Comparison of ENCODE assay signal across 8 cellular contexts in genomic region chr1:112674440-112674985, GRCh38. TPM values are rescaled to one million over a fixed set of nuclear protein-coding genes. Genes with fewer than 3 reads are reported as not detected.
DNase-seq lines count a peak whose midpoint lies in the region; ATAC-seq, FAIRE-seq and TF ChIP-seq lines count a peak whose summit lies in the region.

Gene MOV10 (plus strand): TSS chr1:112674659. CDS start chr1:112674913, 254 bp downstream.

- no peak within 1 kb of the TSS for H3K14ac ChIP-seq in H1 (ENCODE audit: insufficient read length)

- H4K91ac ChIP-seq in H1 (replicated peaks; ENCODE audit: insufficient read length, low read length), result peak within 1 kb of the TSS; percentile 54

- H3K36me3 ChIP-seq in H1 (ENCODE audit: control insufficient read depth in 2 of 4, insufficient read depth in 4 of 4, low read length in 3 of 4), result peaks cover 0 to 16% (median 3%) of the 10 kb centered on the region in 4 experiments; a peak in 4 of 8 replicates
- H3K36me3 ChIP-seq in mesendoderm (ENCODE audit: control insufficient read depth, insufficient read depth, low read length), result no peaks in the 10 kb centered on the region

- H3K4me3 ChIP-seq in AG09309 (ENCODE audit: control insufficient read depth, low read depth, low read length) (peak within 1 kb of the TSS; percentile 92), H1 (ENCODE audit: extremely low read depth in 1 of 4, insufficient read depth in 2 of 4, low read depth in 3 of 4, low read length in 4 of 4) (peak within 1 kb of the TSS; percentile 85 to 92 (median 90)), mesendoderm (ENCODE audit: low read length) (peak within 1 kb of the TSS; percentile 77)

- TF ChIP-seq RAD21 in H1 (IDR thresholded peaks at IDR 0.05 in 1 of 2, conservative IDR thresholded peaks at IDR 0.05 in 1 of 2; ENCODE audit: low read depth in 2 of 2, low read length in 2 of 2), result peak in 1 of 2 experiments; percentile 14; a peak in 1 of 4 replicates

- 1% methylated on average over 29 of the region's 30 CpGs; no CpG with 5 or more reads in 1 of the 2 experiments for WGBS in H1 (ENCODE audit: extremely low coverage in 1 of 2, insufficient coverage in 1 of 2, insufficient read length in 1 of 2, insufficient replicate concordance in 2 of 2, low coverage in 1 of 2, low lambda C conversion rate in 2 of 2, missing lambda C conversion rate in 1 of 2), 2 experiments
- no CpG with 5 or more reads among the region's 30 CpGs for WGBS in mesendoderm (ENCODE audit: extremely low coverage, insufficient coverage, low lambda C conversion rate)

- CTCF ChIA-PET in activated CD8-positive, alpha-beta memory T cell treated with anti-CD3 and anti-CD28 coated beads for 36 hours (lab: Charles Lee), result interaction anchor here (0.6 to 1.4 kb wide), 8 partner anchors 10 to 42 kb away, joined by 3 to 4 read pairs (median 4); partner anchors contain the start of genes PPM1J and RHOC
- CTCF ChIA-PET in H1 (lab: Charles Lee; ENCODE audit: partially characterized antibody), result interaction anchor here (0.7 to 6.3 kb wide), 12 partner anchors 10 to 209 kb away, joined by 3 to 63 read pairs (median 6); partner anchors contain the start of gene ST7L

- H2BK5ac ChIP-seq in H1 (ENCODE audit: low read depth, low read length), result peak within 1 kb of the TSS; percentile 86
- peak within 1 kb of the TSS; percentile 82 for H2BK5ac ChIP-seq in mesendoderm (ENCODE audit: low read length)

- H3K27me3 ChIP-seq in H1 (replicated peaks in 1 of 4; ENCODE audit: control insufficient read depth in 3 of 4, extremely low read depth in 1 of 4, insufficient read depth in 3 of 4, low read length in 3 of 4) (peaks cover 0 to 2% (median 0%) of the 10 kb centered on the region in 4 experiments; a peak in 2 of 7 replicates), mesendoderm (ENCODE audit: insufficient read depth, low read length, poor library complexity) (no peaks in the 10 kb centered on the region)

- TF ChIP-seq CTCF in AG09309 (IDR thresholded peaks at IDR 0.05; ENCODE audit: control insufficient read depth, insufficient read depth, low read depth, low read length, missing control alignments), result no peak
- TF ChIP-seq CTCF in H1 (IDR thresholded peaks at IDR 0.05; ENCODE audit: control extremely low read depth in 1 of 3, insufficient read depth in 1 of 3, low read depth in 1 of 3, low read length in 3 of 3), result no peak

- H2BK15ac ChIP-seq in H1 (ENCODE audit: low read length) (0 out of 2 replicates have a peak within 1 kb of the TSS, but pooled peaks have one; percentile 63), mesendoderm (replicated peaks; ENCODE audit: low read depth) (no peak within 1 kb of the TSS)

- no peaks in the 10 kb centered on the region for H3K79me1 ChIP-seq in H1 (ENCODE audit: low read depth, low read length)
- peaks cover 7% of the 10 kb centered on the region for H3K79me1 ChIP-seq in mesendoderm (ENCODE audit: low read length)

- 0 out of 2 replicates have a peak within 1 kb of the TSS, but pooled peaks have one; percentile 51 for H2BK12ac ChIP-seq in H1 (ENCODE audit: low read depth, low read length)

- H3K9ac ChIP-seq in H1 (replicated peaks in 1 of 4; ENCODE audit: extremely low read depth in 1 of 4, low read depth in 3 of 4, low read length in 3 of 4), result peak within 1 kb of the TSS; percentile 83 to 94 (median 88)
- peak within 1 kb of the TSS; percentile 88 for H3K9ac ChIP-seq in mesendoderm (ENCODE audit: low read length)

- H3K18ac ChIP-seq in H1 (ENCODE audit: extremely low read depth, low read length) (peak within 1 kb of the TSS; percentile 89), mesendoderm (ENCODE audit: low read length) (peak within 1 kb of the TSS; percentile 85)

- peaks cover 2 to 14% (median 10%) of the 10 kb centered on the region in 4 experiments; a peak in 5 of 7 replicates for H3K4me1 ChIP-seq in H1 (replicated peaks in 1 of 4; ENCODE audit: control insufficient read depth in 3 of 4, insufficient read depth in 4 of 4, low read length in 3 of 4)
- peaks cover 5% of the 10 kb centered on the region for H3K4me1 ChIP-seq in mesendoderm (ENCODE audit: control insufficient read depth, low read depth, low read length)

- H3K56ac ChIP-seq in H1 (replicated peaks; ENCODE audit: insufficient read length, low read depth, low read length) (peak within 1 kb of the TSS; percentile 5), mesendoderm (ENCODE audit: low read length) (peak within 1 kb of the TSS; percentile 95)

- peak within 1 kb of the TSS; percentile 72; the same call in 1 of the 2 replicates for H2BK20ac ChIP-seq in H1 (ENCODE audit: low read length)

- H2BK120ac ChIP-seq in H1 (replicated peaks; ENCODE audit: low read depth, low read length) (no peak within 1 kb of the TSS), mesendoderm (ENCODE audit: low read depth, low read length) (peak within 1 kb of the TSS; percentile 51)

- H3K79me2 ChIP-seq in H1 (ENCODE audit: control insufficient read depth in 1 of 2, insufficient read depth in 2 of 2, low read length in 2 of 2) (peaks cover 0 to 31% of the 10 kb centered on the region in 2 experiments; a peak in 3 of 4 replicates), mesendoderm (ENCODE audit: control insufficient read depth, insufficient read depth, low read length) (peaks cover 2% of the 10 kb centered on the region)

- H4K20me1 ChIP-seq in H1 (replicated peaks in 1 of 2; ENCODE audit: control insufficient read depth in 1 of 2, insufficient read depth in 2 of 2, low read length in 2 of 2), result peaks cover 0 to 3% of the 10 kb centered on the region in 2 experiments

- peaks cover 10% of the 10 kb centered on the region; the same call in 1 of the 2 replicates for H3K23me2 ChIP-seq in H1 (ENCODE audit: low read depth, low read length)

- TF ChIP-seq POLR2A in H1 (IDR thresholded peaks at IDR 0.05; ENCODE audit: control extremely low read depth in 1 of 2, low read depth in 2 of 2, low read length in 2 of 2), result peak in 1 of 2 experiments; percentile 86; a peak in 2 of 3 replicates

- TF ChIP-seq EP300 in H1 (IDR thresholded peaks at IDR 0.05; ENCODE audit: borderline replicate concordance in 1 of 2, low read depth in 2 of 2, low read length in 2 of 2), result peak in 1 of 2 experiments; percentile 36; a peak in 1 of 3 replicates

- no peak for FAIRE-seq in H1 (lab: Jason Lieb, UNC)

- H2AFZ ChIP-seq in H1 (ENCODE audit: low read length), result peak within 1 kb of the TSS; percentile 48; the same call in 1 of the 2 replicates

- H3K9me3 ChIP-seq in H1 (ENCODE audit: insufficient read depth in 2 of 2, low read depth in 1 of 2, low read length in 1 of 2), result no peaks in the 10 kb centered on the region

- H4K5ac ChIP-seq in H1 (ENCODE audit: insufficient read length, low read depth, low read length) (peak within 1 kb of the TSS; percentile 65), mesendoderm (ENCODE audit: low read length) (no peak within 1 kb of the TSS)

- peak within 1 kb of the TSS; percentile 74 to 92 for H3K4me2 ChIP-seq in H1 (ENCODE audit: insufficient read depth in 1 of 2, low read depth in 2 of 2, low read length in 2 of 2)
- peak within 1 kb of the TSS; percentile 89 for H3K4me2 ChIP-seq in mesendoderm (ENCODE audit: low read length)

- no peak within 1 kb of the TSS for H3K23ac ChIP-seq in H1 (ENCODE audit: insufficient read length)
- peak within 1 kb of the TSS; percentile 60 for H3K23ac ChIP-seq in mesendoderm (ENCODE audit: low read length)

- H3K27ac ChIP-seq in H1 (ENCODE audit: low read depth, low read length) (peak within 1 kb of the TSS; percentile 74), mesendoderm (ENCODE audit: low read depth, low read length) (peak within 1 kb of the TSS; percentile 77)

- POLR2A ChIA-PET in activated CD8-positive, alpha-beta memory T cell treated with anti-CD3 and anti-CD28 coated beads for 36 hours (lab: Charles Lee), result interaction anchor here (0.8 to 2.4 kb wide), 10 partner anchors 10 to 55 kb away, joined by 3 to 14 read pairs (median 6); partner anchors contain the start of genes CAPZA1 and PPM1J
- POLR2A ChIA-PET in H1 (lab: Charles Lee; ENCODE audit: partially characterized antibody), result interaction anchor here (0.7 to 6.1 kb wide), 25 partner anchors 9 to 399 kb away, joined by 3 to 76 read pairs (median 5); partner anchors contain the start of genes CAPZA1, LRIG2, PPM1J and RHOC

- H2AK5ac ChIP-seq in H1 (ENCODE audit: low read depth, low read length) (no peak within 1 kb of the TSS), mesendoderm (ENCODE audit: low read length) (no peak within 1 kb of the TSS)

- ATAC-seq in HG03439 (IDR thresholded peaks at IDR 0.05; ENCODE audit: unreplicated experiment), result peak; percentile 54

- DNase-seq in AG09309 (ENCODE audit: low read depth) (no peak), GM19238 (ENCODE audit: insufficient read length, low spot score) (peak; percentile 62), NCI-H82 treated with DMSO at 0.1 percent for 48 hours (lab: John Stamatoyannopoulos, UW; ENCODE audit: unreplicated experiment) (peak; percentile 54), H1 (ENCODE audit: low read depth in 1 of 2, low spot score in 2 of 2) (peak; percentile 58 to 85), mesendoderm (peak; percentile 94)
- peak; percentile 22 for DNase-seq in stimulated activated CD8-positive, alpha-beta memory T cell treated with anti-CD3 and anti-CD28 coated beads, Interleukin-15, amount 100 ng/mL, for 24 hours (ENCODE audit: low read depth)

- peak within 1 kb of the TSS; percentile 66 for H4K8ac ChIP-seq in H1 (ENCODE audit: extremely low read depth, insufficient read depth, low read length)
- no peak within 1 kb of the TSS for H4K8ac ChIP-seq in mesendoderm (ENCODE audit: low read depth, low read length)

- H3K4ac ChIP-seq in H1 (replicated peaks; ENCODE audit: insufficient read length, low read depth, low read length) (no peak within 1 kb of the TSS), mesendoderm (ENCODE audit: low read depth, low read length) (peak within 1 kb of the TSS; percentile 5)

TF ChIP-seq in H1, 55 proteins besides CTCF, POLR2A, EP300 and RAD21 (continues in another document):
- TF ChIP-seq TAF1 (IDR thresholded peaks at IDR 0.05; ENCODE audit: low read depth, low read length) (peak; percentile 75), POLR2AphosphoS5 (IDR thresholded peaks at IDR 0.05; ENCODE audit: low read depth, low read length) (peak; percentile 63; the same call in 1 of the 2 replicates), SUZ12 (IDR thresholded peaks at IDR 0.05; ENCODE audit: low read length) (no peak), TAF7 (optimal IDR thresholded peaks at IDR 0.05; ENCODE audit: borderline replicate concordance, low read depth, low read length) (peak; percentile 66)

RNA-seq across cellular contexts. Expression of gene MOV10, which starts in this region (rescaled TPM):
- total RNA-seq in activated CD8-positive, alpha-beta memory T cell treated with anti-CD3 and anti-CD28 coated beads for 36 hours, result 10 to 100 TPM; 38.1 to 40.4 TPM
- total RNA-seq in H1 (2021; fragmentation: NEBNext Ultra II Directional; extraction: Animal tissue kit (Norgen Biotek cat#: 25700)), result 105 and 109 TPM in 2 replicates
- 57.3 and 83.7 TPM in 2 replicates for polyA plus RNA-seq in H1 (2011; rRNA removed)
- 57.8 TPM for polyA plus RNA-seq in H1 (2011; cell fraction: cytosol; rRNA removed)
- 261 TPM for polyA plus RNA-seq in H1 (2011; cell fraction: nucleus; rRNA removed)
- 56.1 to 92.2 TPM (median 86.3 TPM) in 4 replicates for polyA plus RNA-seq in H1 (2012, experiment 1 of 2)
- polyA plus RNA-seq in H1 (2012, experiment 2 of 2), result 76.0 TPM
- polyA plus RNA-seq in H1 (2013, experiment 1 of 2), result 93.2 TPM
- polyA plus RNA-seq in H1 (2013, experiment 2 of 2), result 79.8 TPM
- 44.2 and 65.2 TPM in 2 replicates for polyA minus RNA-seq in H1 (2011; rRNA and poly(A)+ RNA removed)
- 48.4 TPM for polyA minus RNA-seq in H1 (2011; cell fraction: cytosol; rRNA and poly(A)+ RNA removed)
- polyA minus RNA-seq in H1 (2011; cell fraction: nucleus; rRNA and poly(A)+ RNA removed), result 79.2 TPM
- polyA plus RNA-seq in mesendoderm (2013, experiment 1 of 2), result 49.5 TPM
- polyA plus RNA-seq in mesendoderm (2013, experiment 2 of 2), result 46.4 TPM
